ENCODE assay signal across 24 cellular contexts in genomic region chr1:32681999-32682398, GRCh38. TPM values are rescaled to one million over a fixed set of nuclear protein-coding genes. Genes with fewer than 3 reads are reported as not detected.
DNase-seq lines count a peak whose midpoint lies in the region; ATAC-seq, FAIRE-seq and TF ChIP-seq lines count a peak whose summit lies in the region.
"Had no signal": no experiment of that assay in that cellular context is flagged by ENCODE, and none has a peak within 500 bp of the region (broad histone marks: within the 10 kb centered on the region; RNA-seq: fewer than 3 reads in every experiment).

No MANE protein-coding gene starts in this region.

- H3K9me3 ChIP-seq in esophagus muscularis mucosa: no peaks in the 10 kb centered on the region
- H3K9me3 ChIP-seq in pancreas: no peaks in the 10 kb centered on the region
- H3K9me3 ChIP-seq in upper lobe of left lung: no peaks in the 10 kb centered on the region
- H3K9me3 ChIP-seq: left lung, right atrium auricular region, uterus had no signal

- no peaks in the 10 kb centered on the region for H3K27me3 ChIP-seq in esophagus muscularis mucosa
- H3K27me3 ChIP-seq in pancreas: no peaks in the 10 kb centered on the region
- no peaks in the 10 kb centered on the region for H3K27me3 ChIP-seq in upper lobe of left lung
- H3K27me3 ChIP-seq: left lung, right atrium auricular region, uterus had no signal

- peaks cover 0 to 78% (median 60%) of the 10 kb centered on the region in 4 donors for H3K36me3 ChIP-seq in esophagus muscularis mucosa
- peaks cover 0 to 47% (median 10%) of the 10 kb centered on the region in 3 donors for H3K36me3 ChIP-seq in pancreas
- peaks cover 5 to 86% (median 37%) of the 10 kb centered on the region in 4 donors for H3K36me3 ChIP-seq in upper lobe of left lung
- H3K36me3 ChIP-seq: uterus had no signal

- H3K27me3 Mint-ChIP-seq in activated T-cell treated with anti-CD3 and anti-CD28 coated beads, Interleukin-2, amount 50 U/mL, for 24 hours: no peaks in the 10 kb centered on the region
- H3K27me3 Mint-ChIP-seq: activated CD4-positive, alpha-beta T cell treated with anti-CD3 and anti-CD28 coated beads, Interleukin-2, amount 10 ng/mL, durations not matched to agents 7 days and 5 days; activated CD8-positive, alpha-beta memory T cell treated with anti-CD3 and anti-CD28 coated beads, Interleukin-2, amount 10 ng/mL, durations not matched to agents 7 days and 5 days had no signal

- intact Hi-C loops in esophagus muscularis mucosa (cut with DNase I) (no loop called here), pancreas (cut with DNase I) (no loop called here), posterior cingulate gyrus (cut with DNase I) (no loop called here)

- peaks cover 21% of the 10 kb centered on the region for H3K4me1 Mint-ChIP-seq in activated T-cell treated with anti-CD3 and anti-CD28 coated beads, Interleukin-2, amount 50 U/mL, for 24 hours (ENCODE audit: low read depth)
- H3K4me1 Mint-ChIP-seq: activated CD4-positive, alpha-beta T cell treated with anti-CD3 and anti-CD28 coated beads, Interleukin-2, amount 10 ng/mL, durations not matched to agents 7 days and 5 days; activated CD8-positive, alpha-beta memory T cell treated with anti-CD3 and anti-CD28 coated beads, Interleukin-2, amount 10 ng/mL, durations not matched to agents 7 days and 5 days; natural killer cell had no signal

- H3K36me3 Mint-ChIP-seq in activated T-cell treated with anti-CD3 and anti-CD28 coated beads, Interleukin-2, amount 50 U/mL, for 24 hours (ENCODE audit: low read depth): peaks cover 96% of the 10 kb centered on the region

- no peak for FAIRE-seq in pancreas (lab: Jason Lieb, UNC)

- WGBS in esophagus muscularis mucosa: 67% methylated on average over 3 of the region's 3 CpGs
- 36 to 38% methylated on average over 3 of the region's 3 CpGs for WGBS in pancreas, 2 donors
- WGBS in upper lobe of left lung, 2 donors: 50 to 68% methylated on average over 3 of the region's 3 CpGs

- H3K4me3 ChIP-seq in esophagus muscularis mucosa: no peak overlapping the region
- H3K4me3 ChIP-seq in pancreas: no peak overlapping the region
- H3K4me3 ChIP-seq in upper lobe of left lung: no peak overlapping the region
- H3K4me3 ChIP-seq: left lung, right atrium auricular region, uterus had no signal

- no peak for TF ChIP-seq EP300 in esophagus muscularis mucosa (IDR thresholded peaks at IDR 0.05)
- TF ChIP-seq EP300 in upper lobe of left lung (IDR thresholded peaks at IDR 0.05): no peak

- TF ChIP-seq POLR2A in esophagus muscularis mucosa (IDR thresholded peaks at IDR 0.05; ENCODE audit: low read depth): no peak
- no peak for TF ChIP-seq POLR2A in upper lobe of left lung (IDR thresholded peaks at IDR 0.05)

- peak overlapping the region; percentile 47 for H3K27ac Mint-ChIP-seq in activated T-cell treated with anti-CD3 and anti-CD28 coated beads, Interleukin-2, amount 50 U/mL, for 24 hours
- H3K27ac Mint-ChIP-seq: activated CD4-positive, alpha-beta T cell treated with anti-CD3 and anti-CD28 coated beads, Interleukin-2, amount 10 ng/mL, durations not matched to agents 7 days and 5 days; activated CD8-positive, alpha-beta memory T cell treated with anti-CD3 and anti-CD28 coated beads, Interleukin-2, amount 10 ng/mL, durations not matched to agents 7 days and 5 days had no signal

- H3K27ac ChIP-seq in esophagus muscularis mucosa (replicated peaks in 1 of 4): peak overlapping the region; percentile 75 to 98 (median 78)
- H3K27ac ChIP-seq in pancreas: no peak overlapping the region
- H3K27ac ChIP-seq in upper lobe of left lung: peak overlapping the region in 3 of 4 donors; percentile 14 to 59 (median 45)
- H3K27ac ChIP-seq: right atrium auricular region, WERI-Rb-1 had no signal

- H3K4me3 Mint-ChIP-seq in activated T-cell treated with anti-CD3 and anti-CD28 coated beads, Interleukin-2, amount 50 U/mL, for 24 hours: no peak overlapping the region
- H3K4me3 Mint-ChIP-seq: activated CD4-positive, alpha-beta T cell treated with anti-CD3 and anti-CD28 coated beads, Interleukin-2, amount 10 ng/mL, durations not matched to agents 7 days and 5 days; activated CD8-positive, alpha-beta memory T cell treated with anti-CD3 and anti-CD28 coated beads, Interleukin-2, amount 10 ng/mL, durations not matched to agents 7 days and 5 days; natural killer cell had no signal

- H3K9me3 Mint-ChIP-seq in activated T-cell treated with anti-CD3 and anti-CD28 coated beads, Interleukin-2, amount 50 U/mL, for 24 hours: no peaks in the 10 kb centered on the region
- H3K9me3 Mint-ChIP-seq: activated CD4-positive, alpha-beta T cell treated with anti-CD3 and anti-CD28 coated beads, Interleukin-2, amount 10 ng/mL, durations not matched to agents 7 days and 5 days; natural killer cell had no signal

- ATAC-seq in pancreas (peak in 3 of 4 donors; percentile 39 to 67 (median 40)), upper lobe of left lung (ENCODE audit: low FRiP score in 2 of 2) (no peak), GM18502 (IDR thresholded peaks at IDR 0.05; ENCODE audit: poor library complexity, unreplicated experiment) (no peak)
- ATAC-seq: activated CD8-positive, alpha-beta memory T cell treated with anti-CD3 and anti-CD28 coated beads, Interleukin-2, amount 10 ng/mL, durations not matched to agents 7 days and 5 days; natural killer cell had no signal

- TF ChIP-seq CTCF in esophagus muscularis mucosa (IDR thresholded peaks at IDR 0.05) (no peak), pancreas (IDR thresholded peaks at IDR 0.05) (no peak), upper lobe of left lung (IDR thresholded peaks at IDR 0.05) (no peak)

- DNase-seq in activated T-cell treated with anti-CD3 and anti-CD28 coated beads, Interleukin-2, amount 50 U/mL, for 24 hours: no peak
- no peak for DNase-seq in activated T-cell treated with anti-CD3 and anti-CD28 coated beads, Interleukin-2, amount 50 U/mL, for 48 hours
- DNase-seq in esophagus muscularis mucosa (ENCODE audit: extremely low spot score) (no peak), pancreas (no peak), upper lobe of left lung (no peak), posterior cingulate gyrus (no peak), DMS114 treated with DMSO at 0.1 percent for 48 hours (lab: John Stamatoyannopoulos, UW; ENCODE audit: unreplicated experiment) (no peak)
- DNase-seq: 8988T; activated CD4-positive, alpha-beta T cell treated with anti-CD3 and anti-CD28 coated beads, Interleukin-2, amount 10 ng/mL, durations not matched to agents 7 days and 5 days; activated CD8-positive, alpha-beta memory T cell treated with anti-CD3 and anti-CD28 coated beads, Interleukin-2, amount 10 ng/mL, durations not matched to agents 7 days and 5 days; activated naive CD4-positive, alpha-beta T cell treated with anti-CD3 and anti-CD28 coated beads, Interleukin-2, amount 50 U/mL, for 16 hours; Calu3; Karpas-422; left lung; natural killer cell; NCI-H524; SIG-M5; stimulated activated CD4-positive, alpha-beta T cell treated with anti-CD3 and anti-CD28 coated beads, Interleukin-2, amount 100 ng/mL, for 48 hours; SW 1271; T-helper 9 cell; uterus; WERI-Rb-1 had no signal

- peaks cover 23 to 79% (median 73%) of the 10 kb centered on the region in 4 donors for H3K4me1 ChIP-seq in esophagus muscularis mucosa
- peaks cover 7 to 11% (median 9%) of the 10 kb centered on the region in 3 donors for H3K4me1 ChIP-seq in pancreas
- H3K4me1 ChIP-seq in upper lobe of left lung: peaks cover 8 to 37% (median 23%) of the 10 kb centered on the region in 4 donors
- H3K4me1 ChIP-seq: uterus had no signal

RNA-seq across cellular contexts. Expression of gene SYNC, which starts 20.6 kb away (rescaled TPM):
- total RNA-seq in esophagus muscularis mucosa (100 to 1,000 TPM; 111 to 201 (median 153) TPM), pancreas (1 to 10 TPM in 3 of 6 donors, under 1 TPM in 3; 0.28 to 1.3 (median 0.80) TPM), upper lobe of left lung (10 to 100 TPM; 12.0 to 33.5 (median 25.8) TPM)
- polyA plus RNA-seq in pancreas: under 1 TPM; 0.52 to 0.91 TPM
- total RNA-seq: activated CD4-positive, alpha-beta T cell treated with anti-CD3 and anti-CD28 coated beads, Interleukin-2, amount 10 ng/mL, durations not matched to agents 7 days and 5 days; activated CD8-positive, alpha-beta memory T cell treated with anti-CD3 and anti-CD28 coated beads, Interleukin-2, amount 10 ng/mL, durations not matched to agents 7 days and 5 days; natural killer cell had no signal

RNA-seq across cellular contexts. Expression of gene RBBP4, which starts 31.0 kb away (rescaled TPM):
- total RNA-seq in esophagus muscularis mucosa (10 to 100 TPM; 83.0 to 98.8 (median 92.2) TPM), pancreas (100 to 1,000 TPM in 1 of 6 donors, 10 to 100 TPM in 5; 59.3 to 115 (median 77.6) TPM), upper lobe of left lung (100 to 1,000 TPM in 5 of 6 donors, 10 to 100 TPM in 1; 72.8 to 161 (median 131) TPM)
- polyA plus RNA-seq in pancreas: 10 to 100 TPM; 19.7 to 44.5 TPM

RNA-seq across cellular contexts. Expression of gene ZBTB8OS, which starts 31.6 kb away (rescaled TPM):
- 10 to 100 TPM; 19.6 to 31.1 (median 25.8) TPM for total RNA-seq in esophagus muscularis mucosa
- 10 to 100 TPM; 11.6 to 20.9 (median 16.3) TPM for total RNA-seq in pancreas
- 10 to 100 TPM; 30.0 to 37.0 TPM for polyA plus RNA-seq in pancreas
- 10 to 100 TPM; 24.4 to 43.9 (median 37.3) TPM for total RNA-seq in upper lobe of left lung

Comparison
In these comparisons a context has a peak if more than half of its experiments do, and no peak if none do; other contexts are left out.
1. H3K27ac ChIP-seq: peak in esophagus muscularis mucosa (4 of 4) and upper lobe of left lung (3 of 4); none in pancreas (0 of 4).
2. ATAC-seq: peak in pancreas (3 of 4); none in upper lobe of left lung (0 of 2) and GM18502 (single experiment).
3. RNA of gene SYNC, which starts 20.6 kb away (total RNA-seq): 111 to 201 TPM in esophagus muscularis mucosa and 12.0 to 33.5 TPM in upper lobe of left lung; 0.28 to 1.3 TPM in pancreas; every median in the first group is over 4 times any median in the second.